ENCODE assay signal across 25 cellular contexts in genomic region chr4:145380123-145380522, GRCh38.
"Had no signal": no experiment of that assay in that cellular context is flagged by ENCODE, and none has a peak within 500 bp of the region (broad histone marks: within the 10 kb centered on the region; RNA-seq: fewer than 3 reads in every experiment).

No MANE protein-coding gene starts in this region.

- H3K79me2 ChIP-seq: parathyroid adenoma had no signal

- H3K9me3 ChIP-seq: lower lobe of right lung, neutrophil, psoas muscle, right atrium auricular region, right lobe of liver, uterus had no signal

- H3K4me1 ChIP-seq: lower lobe of right lung, neural progenitor cell, parathyroid adenoma, psoas muscle, right atrium auricular region, right lobe of liver, tibial nerve, uterus had no signal

- H3K4me3 ChIP-seq: lower lobe of right lung, neural progenitor cell, psoas muscle, right atrium auricular region, right lobe of liver, smooth muscle cell, tibial nerve, uterus had no signal

- H3K27me3 ChIP-seq: neural progenitor cell, neutrophil, right atrium auricular region, right lobe of liver, tibial nerve, uterus had no signal

- DNase-seq: kidney glomerular epithelial cell; left cardiac atrium; lower lobe of right lung; naive B cell; natural killer cell; nephron progenitor cell; occipital lobe; psoas muscle; right lobe of liver; stimulated activated CD4-positive, alpha-beta T cell treated with anti-CD3 and anti-CD28 coated beads, Interleukin-1b, Interleukin-23, amount 100 ng/mL, for 48 hours; stimulated activated CD4-positive, alpha-beta T cell treated with anti-CD3 and anti-CD28 coated beads, Interleukin-2, amount 100 ng/mL, for 48 hours; stimulated activated CD4-positive, alpha-beta T cell treated with anti-CD3 and anti-CD28 coated beads, Interleukin-4, amount 100 ng/mL, for 4 hours; stimulated activated CD8-positive, alpha-beta memory T cell treated with anti-CD3 and anti-CD28 coated beads, Interleukin-4, amount 100 ng/mL, for 48 hours; stimulated activated naive CD4-positive, alpha-beta T cell treated with Interleukin-2 at 50 U/mL for 16 hours; stimulated activated naive CD8-positive, alpha-beta T cell treated with anti-CD3 and anti-CD28 coated beads, Interleukin-15, amount 100 ng/mL, for 72 hours; substantia nigra; uterus had no signal

- H3K36me3 ChIP-seq: lower lobe of right lung, neural progenitor cell, neutrophil, right atrium auricular region, right lobe of liver, tibial nerve, uterus had no signal

- H3K9ac ChIP-seq: neural progenitor cell, parathyroid adenoma had no signal

- H2AFZ ChIP-seq: neural progenitor cell, parathyroid adenoma had no signal

- ATAC-seq: left cardiac atrium; left lobe of liver; lower lobe of right lung; natural killer cell; psoas muscle; right lobe of liver; stimulated activated memory B cell treated with anti-CD40 and anti-IgM and Interleukin-4, amounts not matched to agents 10 μg/mL and 1 μg/mL and 100 μg/mL, for 72 hours; stimulated activated naive CD8-positive, alpha-beta T cell treated with anti-CD3 and anti-CD28 coated beads, Interleukin-15, amount 100 ng/mL, for 72 hours had no signal

- H3K4me2 ChIP-seq: neural progenitor cell, smooth muscle cell had no signal

- H3K27ac ChIP-seq: lower lobe of right lung, neural progenitor cell, neutrophil, parathyroid adenoma, psoas muscle, right atrium auricular region, right lobe of liver, tibial nerve, uterus had no signal
